21 cellular contexts compared by ENCODE assay signal in the genomic region with DNA sequence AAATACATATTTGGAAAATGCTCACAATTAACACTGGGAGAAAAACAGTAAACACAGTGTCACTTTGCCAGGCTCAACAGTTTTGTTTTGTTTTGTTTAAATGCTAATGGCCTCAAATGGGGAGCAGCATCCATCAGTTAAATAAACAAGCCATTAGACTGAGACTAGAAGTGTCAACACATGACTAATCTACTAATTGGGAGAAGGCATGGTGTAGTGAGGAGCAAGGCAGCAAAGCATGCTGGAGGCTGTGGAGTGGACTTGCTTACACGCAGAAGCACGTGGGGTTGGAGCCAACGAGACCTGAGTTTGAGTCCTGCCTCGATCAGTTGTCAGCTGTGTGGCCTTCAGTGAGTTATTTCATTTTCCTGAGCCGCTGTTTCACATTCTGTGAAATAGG.
"Had no signal": no experiment of that assay in that cellular context is flagged by ENCODE, and none has a peak within 500 bp of the region (broad histone marks: within the 10 kb centered on the region; RNA-seq: fewer than 3 reads in every experiment).

No MANE protein-coding gene starts in this region.

- H3K9me3 ChIP-seq: colonic mucosa, esophagus squamous epithelium, heart left ventricle, right lobe of liver, upper lobe of right lung had no signal

- DNase-seq: activated CD4-positive, CD25-positive, alpha-beta regulatory T cell treated with anti-CD3 and anti-CD28 coated beads, Interleukin-2, amount 50 U/mL, for 72 hours; activated gamma-delta T cell treated with Interleukin-2 at 50 U/mL for 16 hours; activated T-cell treated with anti-CD3 and anti-CD28 coated beads, Interleukin-2, amount 50 U/mL, for 1 hour; aorta; brain microvascular endothelial cell; colonic mucosa; endodermal cell; esophagus squamous epithelium; heart left ventricle; islet precursor cell; left colon; right lobe of liver; stimulated activated CD4-positive, alpha-beta T cell treated with anti-CD3 and anti-CD28 coated beads, Interleukin-15, amount 100 ng/mL, for 24 hours; stimulated activated CD8-positive, alpha-beta memory T cell treated with anti-CD3 and anti-CD28 coated beads, Interleukin-4, amount 100 ng/mL, for 48 hours; stimulated activated naive CD4-positive, alpha-beta T cell; T-cell; upper lobe of right lung; WERI-Rb-1 had no signal

- H3K4me1 ChIP-seq: colonic mucosa, parathyroid adenoma, right lobe of liver, upper lobe of right lung had no signal

- H3K27ac ChIP-seq: brain microvascular endothelial cell, colonic mucosa, esophagus squamous epithelium, heart left ventricle, parathyroid adenoma, right lobe of liver, skin epidermis, upper lobe of right lung, WERI-Rb-1 had no signal

- H3K36me3 ChIP-seq: brain microvascular endothelial cell, colonic mucosa, esophagus squamous epithelium, heart left ventricle, right lobe of liver, upper lobe of right lung, WERI-Rb-1 had no signal

- H3K9ac ChIP-seq: parathyroid adenoma had no signal

- H3K4me3 ChIP-seq: colonic mucosa, esophagus squamous epithelium, heart left ventricle, right lobe of liver, skin epidermis, upper lobe of right lung had no signal

- H3K27me3 ChIP-seq: brain microvascular endothelial cell, colonic mucosa, right lobe of liver, upper lobe of right lung had no signal

- ATAC-seq: heart left ventricle; left colon; natural killer cell treated with Interleukin-12 subunit alpha and Interleukin-12 subunit beta and Interleukin-15 and Interleukin-18, amount 100 ng/mL, for 72 hours; right lobe of liver; T-cell; upper lobe of right lung had no signal
